ENCODE assay signal across 33 cellular contexts in genomic region chr5:147487031-147487750, GRCh38. TPM values are rescaled to one million over a fixed set of nuclear protein-coding genes. Genes with fewer than 3 reads are reported as not detected.
DNase-seq lines count a peak whose midpoint lies in the region; TF ChIP-seq lines count a peak whose summit lies in the region.
"Had no signal": no experiment of that assay in that cellular context is flagged by ENCODE, and none has a peak within 500 bp of the region (broad histone marks: within the 10 kb centered on the region; RNA-seq: fewer than 3 reads in every experiment).

No MANE protein-coding gene starts in this region.

- WGBS in H9 (ENCODE audit: extremely low coverage, insufficient read length, low lambda C conversion rate): no CpG with 5 or more reads among the region's 4 CpGs
- 64 to 67% methylated on average over 4 of the region's 4 CpGs for WGBS in esophagus squamous epithelium, 2 donors
- WGBS in lower leg skin, 2 donors: 66 to 79% methylated on average over 4 of the region's 4 CpGs

- no peak overlapping the region for H3K23ac ChIP-seq in H9 (ENCODE audit: insufficient read length, low read depth, low read length)

- H2AFZ ChIP-seq in H9 (ENCODE audit: low read length): no peak overlapping the region

- TF ChIP-seq POLR2A in esophagus squamous epithelium (IDR thresholded peaks at IDR 0.05): no peak
- no peak for TF ChIP-seq POLR2A in lower leg skin (IDR thresholded peaks at IDR 0.05)

- no peak for TF ChIP-seq CTCF in H9 (conservative IDR thresholded peaks at IDR 0.05)
- no peak for TF ChIP-seq CTCF in esophagus squamous epithelium (IDR thresholded peaks at IDR 0.05)
- TF ChIP-seq CTCF in nephron (IDR thresholded peaks at IDR 0.05; ENCODE audit: unreplicated experiment in 3 of 3): no peak
- no peak for TF ChIP-seq CTCF in progenitor cell of endocrine pancreas (IDR thresholded peaks at IDR 0.05; ENCODE audit: unreplicated experiment)
- no peak for TF ChIP-seq CTCF in lower leg skin (IDR thresholded peaks at IDR 0.05)

- H2BK12ac ChIP-seq in H9 (ENCODE audit: insufficient read length, low read depth, low read length): no peak overlapping the region

- no peaks in the 10 kb centered on the region for H4K20me1 ChIP-seq in H9 (ENCODE audit: control insufficient read depth, insufficient read depth, insufficient read length)

- H3K4ac ChIP-seq in H9 (ENCODE audit: low read depth, low read length): no peak overlapping the region

- no peak overlapping the region for H3T11ph ChIP-seq in H9 (ENCODE audit: low read length)

- H3K27me3 Mint-ChIP-seq in H9 (ENCODE audit: low read depth) (no peaks in the 10 kb centered on the region), nephron (ENCODE audit: low read depth) (no peaks in the 10 kb centered on the region), progenitor cell of endocrine pancreas (no peaks in the 10 kb centered on the region)

- H3K36me3 ChIP-seq in esophagus squamous epithelium: no peaks in the 10 kb centered on the region
- H3K36me3 ChIP-seq: adrenal gland, BE2C, brain microvascular endothelial cell, MG63, pancreas, SJSA1 had no signal

- H3K4me1 ChIP-seq in H9 (ENCODE audit: insufficient read depth, low read length) (peaks cover 30% of the 10 kb centered on the region), esophagus squamous epithelium (peaks cover 20 to 35% (median 25%) of the 10 kb centered on the region in 3 donors)
- H3K4me1 ChIP-seq: adrenal gland had no signal

- H3K9me3 Mint-ChIP-seq in H9: no peaks in the 10 kb centered on the region
- no peaks in the 10 kb centered on the region for H3K9me3 Mint-ChIP-seq in nephron
- no peaks in the 10 kb centered on the region for H3K9me3 Mint-ChIP-seq in progenitor cell of endocrine pancreas (ENCODE audit: low read depth)
- H3K9me3 Mint-ChIP-seq: activated naive CD4-positive, alpha-beta T cell treated with anti-CD3 and anti-CD28 coated beads for 36 hours; activated T-helper 1 cell treated with anti-CD3 and anti-CD28 coated beads, Interleukin-12 subunit alpha, Interleukin-12 subunit beta, Interleukin-2, Interleukin-4 antibody, amounts not matched to agents 30 ng/mL and 10 ng/mL and 1 ng/mL, durations not matched to agents 14 hours and 24 hours and 36 hours had no signal

- no peak overlapping the region for H4K8ac ChIP-seq in H9 (replicated peaks; ENCODE audit: insufficient read length, low read depth, low read length)

- no peak overlapping the region for H2BK20ac ChIP-seq in H9 (ENCODE audit: low read depth, low read length, poor library complexity, severe bottlenecking)

- H4K91ac ChIP-seq in H9 (ENCODE audit: insufficient read length, low read depth, low read length): no peak overlapping the region

- H3K4me3 ChIP-seq in esophagus squamous epithelium (no peak overlapping the region), lower leg skin (ENCODE audit: low read depth, poor library complexity, severe bottlenecking) (no peak overlapping the region)
- H3K4me3 ChIP-seq: adrenal gland, dorsolateral prefrontal cortex, MG63, pancreas, SJSA1 had no signal

- H3K56ac ChIP-seq in H9 (ENCODE audit: insufficient read length, low read depth, low read length): no peak overlapping the region

- no peaks in the 10 kb centered on the region for H3K23me2 ChIP-seq in H9 (ENCODE audit: insufficient read length, low read depth, low read length, poor library complexity, severe bottlenecking)

- no peak overlapping the region for H2BK120ac ChIP-seq in H9 (ENCODE audit: low read depth, low read length, poor library complexity, severe bottlenecking)

- no peak overlapping the region for H2BK5ac ChIP-seq in H9 (ENCODE audit: insufficient read length, low read length)

- peaks cover 3% of the 10 kb centered on the region for H3K79me1 ChIP-seq in H9 (ENCODE audit: insufficient read depth, low read depth, low read length, poor library complexity, severe bottlenecking)

- H3K4me1 Mint-ChIP-seq in H9 (peaks cover 70 to 73% of the 10 kb centered on the region in 2 experiments), nephron (peaks cover 35% of the 10 kb centered on the region), progenitor cell of endocrine pancreas (ENCODE audit: low read depth) (peaks cover 4% of the 10 kb centered on the region)
- H3K4me1 Mint-ChIP-seq: activated CD4-positive, alpha-beta T cell treated with anti-CD3 and anti-CD28 coated beads for 36 hours; CD8-positive, alpha-beta memory T cell had no signal

- H3K9me3 ChIP-seq in H9 (ENCODE audit: control insufficient read depth, low read depth, low read length): no peaks in the 10 kb centered on the region
- H3K9me3 ChIP-seq in esophagus squamous epithelium: no peaks in the 10 kb centered on the region
- H3K9me3 ChIP-seq: BE2C, pancreas, SJSA1 had no signal

- H3K4me3 Mint-ChIP-seq in H9: no peak overlapping the region
- H3K4me3 Mint-ChIP-seq in nephron: no peak overlapping the region
- no peak overlapping the region for H3K4me3 Mint-ChIP-seq in progenitor cell of endocrine pancreas (ENCODE audit: low read depth)
- H3K4me3 Mint-ChIP-seq: activated CD4-positive, alpha-beta T cell treated with anti-CD3 and anti-CD28 coated beads for 36 hours; activated CD8-positive, alpha-beta T cell treated with anti-CD3 and anti-CD28 coated beads for 36 hours; activated naive CD4-positive, alpha-beta T cell treated with anti-CD3 and anti-CD28 coated beads for 36 hours; activated T-helper 1 cell treated with anti-CD3 and anti-CD28 coated beads, Interleukin-12 subunit alpha, Interleukin-12 subunit beta, Interleukin-2, Interleukin-4 antibody, amounts not matched to agents 30 ng/mL and 10 ng/mL and 1 ng/mL, durations not matched to agents 14 hours and 24 hours and 36 hours; CD8-positive, alpha-beta memory T cell; neural crest cell; stimulated activated naive CD8-positive, alpha-beta T cell treated with anti-CD3 and anti-CD28 coated beads, Interleukin-15, Interleukin-2, amounts not matched to agents 100 ng/mL and 50 ng/mL, for 24 hours had no signal

- peaks cover 2% of the 10 kb centered on the region; the same call in 1 of the 2 replicates for H3K79me2 ChIP-seq in H9 (ENCODE audit: insufficient read depth, low read length)

- H2BK15ac ChIP-seq in H9 (ENCODE audit: low read depth, low read length): no peak overlapping the region

- H3K27ac Mint-ChIP-seq in H9 (peak overlapping the region; percentile 35 to 97 (median 73)), nephron (peak overlapping the region in 2 of 3 experiments; percentile 9 to 30), progenitor cell of endocrine pancreas (no peak overlapping the region)
- H3K27ac Mint-ChIP-seq: activated CD4-positive, alpha-beta T cell treated with anti-CD3 and anti-CD28 coated beads for 36 hours; activated CD8-positive, alpha-beta T cell treated with anti-CD3 and anti-CD28 coated beads for 36 hours; activated naive CD4-positive, alpha-beta T cell treated with anti-CD3 and anti-CD28 coated beads for 36 hours; activated T-helper 1 cell treated with anti-CD3 and anti-CD28 coated beads, Interleukin-12 subunit alpha, Interleukin-12 subunit beta, Interleukin-2, Interleukin-4 antibody, amounts not matched to agents 30 ng/mL and 10 ng/mL and 1 ng/mL, durations not matched to agents 14 hours and 24 hours and 36 hours; CD8-positive, alpha-beta memory T cell; stimulated activated naive CD8-positive, alpha-beta T cell treated with anti-CD3 and anti-CD28 coated beads, Interleukin-15, Interleukin-2, amounts not matched to agents 100 ng/mL and 50 ng/mL, for 24 hours had no signal

- peaks cover 2 to 11% (median 5%) of the 10 kb centered on the region in 3 experiments; a peak in 5 of 7 replicates for H3K36me3 Mint-ChIP-seq in H9 (ENCODE audit: insufficient read depth in 1 of 3, low read depth in 3 of 3)
- no peaks in the 10 kb centered on the region for H3K36me3 Mint-ChIP-seq in nephron (ENCODE audit: low read depth)
- H3K36me3 Mint-ChIP-seq in progenitor cell of endocrine pancreas (ENCODE audit: insufficient read depth): no peaks in the 10 kb centered on the region
- H3K36me3 Mint-ChIP-seq: CD8-positive, alpha-beta memory T cell had no signal

- peak overlapping the region; percentile 14 for H3K4me2 ChIP-seq in H9 (ENCODE audit: insufficient read depth, insufficient read length, low read length)
- H3K4me2 ChIP-seq: KMS-11 had no signal

- no peak overlapping the region for H2AK5ac ChIP-seq in H9 (ENCODE audit: insufficient read length, low read length)

- H3K9ac ChIP-seq in H9 (ENCODE audit: extremely low read depth, insufficient read length, low read length): no peak overlapping the region
- H3K9ac ChIP-seq: KMS-11 had no signal

- no peak overlapping the region for H3K14ac ChIP-seq in H9 (ENCODE audit: insufficient read depth, low read length)

- H3K27ac ChIP-seq in H9 (ENCODE audit: insufficient read length, low read depth, low read length) (peak overlapping the region; percentile 66), esophagus squamous epithelium (peak overlapping the region in 3 of 4 donors; percentile 38 to 45 (median 40))
- H3K27ac ChIP-seq: adrenal gland, brain microvascular endothelial cell, dorsolateral prefrontal cortex, KMS-11, pancreas, SJSA1 had no signal

- DNase-seq in H9: no peak
- peak; percentile 31 for DNase-seq in NCI-H69 (lab: John Stamatoyannopoulos, UW)
- DNase-seq in esophagus squamous epithelium (lab: John Stamatoyannopoulos, UW): no peak
- DNase-seq in progenitor cell of endocrine pancreas (ENCODE audit: low spot score, unreplicated experiment): no peak
- no peak for DNase-seq in inferior parietal cortex (ENCODE audit: extremely low spot score)
- DNase-seq in lower leg skin (ENCODE audit: low spot score in 2 of 2): no peak
- DNase-seq: ACHN; activated CD4-positive, alpha-beta T cell treated with anti-CD3 and anti-CD28 coated beads for 36 hours; activated CD8-positive, alpha-beta memory T cell treated with anti-CD3 and anti-CD28 coated beads, Interleukin-2, amount 50 U/mL, for 48 hours; activated CD8-positive, alpha-beta T cell treated with anti-CD3 and anti-CD28 coated beads for 36 hours; activated naive CD4-positive, alpha-beta T cell treated with anti-CD3 and anti-CD28 coated beads for 36 hours; adrenal gland; BE2C; brain microvascular endothelial cell; CD8-positive, alpha-beta memory T cell; cerebellar nuclear complex; dorsolateral prefrontal cortex; GOT3; kidney glomerular epithelial cell; MG63; NCI-H2081; NCI-H446 treated with DMSO at 0.1 percent for 48 hours; pancreas; RPMI8226; stimulated activated CD8-positive, alpha-beta memory T cell treated with anti-CD3 and anti-CD28 coated beads, Interleukin-4, amount 100 ng/mL, for 48 hours; T-helper 9 cell had no signal

- H3K18ac ChIP-seq in H9 (ENCODE audit: insufficient read length, low read depth, low read length): no peak overlapping the region

- H3K27me3 ChIP-seq in H9 (ENCODE audit: insufficient read depth, low read length) (no peaks in the 10 kb centered on the region), esophagus squamous epithelium (no peaks in the 10 kb centered on the region)
- H3K27me3 ChIP-seq: adrenal gland, BE2C, brain microvascular endothelial cell, MG63, pancreas, SJSA1 had no signal

- H4K5ac ChIP-seq in H9 (ENCODE audit: insufficient read length, low read depth, low read length): no peak overlapping the region

- intact Hi-C loops in esophagus squamous epithelium (cut with DNase I) (no loop called here), lower leg skin (cut with DNase I; ENCODE audit: low total_unique reads) (no loop called here)

RNA-seq across cellular contexts. Expression of gene DPYSL3, which starts 22.7 kb away (rescaled TPM):
- 510 and 515 TPM in 2 replicates for total RNA-seq in H9 (2021)
- total RNA-seq in esophagus squamous epithelium: 10 to 100 TPM in 2 of 4 donors, 1 to 10 TPM in 2; 5.2 to 62.9 (median 14.0) TPM
- total RNA-seq in progenitor cell of endocrine pancreas: 56.0 and 60.4 TPM in 2 replicates
- 10 to 100 TPM in 2 of 4 donors, 1 to 10 TPM in 2; 7.1 to 32.2 (median 11.0) TPM for total RNA-seq in lower leg skin
- total RNA-seq: OCI-LY7 had no signal
